ENCODE assay signal across 26 cellular contexts in genomic region chr7:125363873-125364272, GRCh38.
"Had no signal": no experiment of that assay in that cellular context is flagged by ENCODE, and none has a peak within 500 bp of the region (broad histone marks: within the 10 kb centered on the region; RNA-seq: fewer than 3 reads in every experiment).

No MANE protein-coding gene starts in this region.

- H3K27ac Mint-ChIP-seq: activated CD4-positive, alpha-beta T cell treated with anti-CD3 and anti-CD28 coated beads for 36 hours; activated naive CD8-positive, alpha-beta T cell; mesothelial cell of epicardium; natural killer cell treated with Interleukin-12 subunit alpha and Interleukin-12 subunit beta and Interleukin-15 and Interleukin-18, amount 100 ng/mL, for 72 hours; type B pancreatic cell; WTC11 had no signal

- H3K9me3 Mint-ChIP-seq: mesothelial cell of epicardium, type B pancreatic cell, WTC11 had no signal

- DNase-seq: activated CD4-positive, alpha-beta T cell treated with anti-CD3 and anti-CD28 coated beads for 36 hours; activated CD4-positive, alpha-beta T cell treated with anti-CD3 and anti-CD28 coated beads, Interleukin-2, amount 50 U/mL, for 48 hours; activated gamma-delta T cell; body of pancreas; cortex of kidney; glutamatergic neuron; hypothalamus; nucleus accumbens; posterior cingulate gyrus; retina; small intestine; stimulated activated CD4-positive, alpha-beta T cell treated with anti-CD3 and anti-CD28 coated beads, Interleukin-15, amount 100 ng/mL, for 24 hours; stimulated activated CD4-positive, alpha-beta T cell treated with anti-CD3 and anti-CD28 coated beads, Interleukin-2, amount 100 ng/mL, for 48 hours; stomach; SW 1271; T-helper 2 cell; testis had no signal

- H3K4me3 Mint-ChIP-seq: activated CD4-positive, alpha-beta T cell treated with anti-CD3 and anti-CD28 coated beads for 36 hours; activated naive CD8-positive, alpha-beta T cell; central memory CD8-positive, alpha-beta T cell; mesothelial cell of epicardium; natural killer cell treated with Interleukin-12 subunit alpha and Interleukin-12 subunit beta and Interleukin-15 and Interleukin-18, amount 100 ng/mL, for 72 hours; type B pancreatic cell; WTC11 had no signal

- H3K4me1 Mint-ChIP-seq: activated CD4-positive, alpha-beta T cell treated with anti-CD3 and anti-CD28 coated beads for 36 hours; central memory CD8-positive, alpha-beta T cell; WTC11 had no signal

- H3K4me3 ChIP-seq: body of pancreas, lung, stomach, testis had no signal

- H3K27me3 Mint-ChIP-seq: activated CD4-positive, alpha-beta T cell treated with anti-CD3 and anti-CD28 coated beads for 36 hours; activated naive CD8-positive, alpha-beta T cell; central memory CD8-positive, alpha-beta T cell; natural killer cell treated with Interleukin-12 subunit alpha and Interleukin-12 subunit beta and Interleukin-15 and Interleukin-18, amount 100 ng/mL, for 72 hours; type B pancreatic cell had no signal

- H3K36me3 ChIP-seq: stomach had no signal

- H3K4me1 ChIP-seq: body of pancreas, foreskin keratinocyte, stomach, testis had no signal

- H3K36me3 Mint-ChIP-seq: activated naive CD8-positive, alpha-beta T cell; mesothelial cell of epicardium; type B pancreatic cell; WTC11 had no signal

- H3K9me3 ChIP-seq: body of pancreas, testis had no signal

- ATAC-seq: activated CD4-positive, alpha-beta T cell treated with anti-CD3 and anti-CD28 coated beads for 36 hours; body of pancreas; esophagus mucosa; foreskin keratinocyte; natural killer cell treated with Interleukin-12 subunit alpha and Interleukin-12 subunit beta and Interleukin-15 and Interleukin-18, amount 100 ng/mL, for 72 hours; WTC11 had no signal

- H3K27ac ChIP-seq: body of pancreas, foreskin keratinocyte, stomach, testis had no signal

- H3K27me3 ChIP-seq: body of pancreas, foreskin keratinocyte, stomach, testis had no signal
